12 cellular contexts compared by ENCODE assay signal in genomic region chr13:98581971-98582702, GRCh38. TPM values are rescaled to one million over a fixed set of nuclear protein-coding genes. Genes with fewer than 3 reads are reported as not detected.
DNase-seq lines count a peak whose midpoint lies in the region; ATAC-seq, FAIRE-seq and TF ChIP-seq lines count a peak whose summit lies in the region.
"Had no signal": no experiment of that assay in that cellular context is flagged by ENCODE, and none has a peak within 500 bp of the region (broad histone marks: within the 10 kb centered on the region; RNA-seq: fewer than 3 reads in every experiment).

No MANE protein-coding gene starts in this region.

- H3K4me3 ChIP-seq in Caco-2 (ENCODE audit: low read depth, low read length) = no peak overlapping the region
- no peak overlapping the region for H3K4me3 ChIP-seq in K562
- no peak overlapping the region for H3K4me3 ChIP-seq in naive thymus-derived CD4-positive, alpha-beta T cell (ENCODE audit: low read length)
- H3K4me3 ChIP-seq in kidney (ENCODE audit: low read length in 2 of 2) = no peak overlapping the region
- H3K4me3 ChIP-seq: heart left ventricle had no signal

- TF ChIP-seq POLR2A in K562 (conservative IDR thresholded peaks at IDR 0.05) = no peak

- peak overlapping the region; percentile 75 for H3K27ac Mint-ChIP-seq in Caco-2 (ENCODE audit: unreplicated experiment)
- peak overlapping the region in 5 of 9 donors; percentile 4 to 70 (median 22) for H3K27ac Mint-ChIP-seq in naive thymus-derived CD4-positive, alpha-beta T cell
- H3K27ac Mint-ChIP-seq: activated CD8-positive, alpha-beta memory T cell treated with anti-CD3 and anti-CD28 coated beads, Interleukin-2, amount 10 ng/mL, durations not matched to agents 7 days and 5 days had no signal

- H4K20me1 ChIP-seq in K562 (replicated peaks; ENCODE audit: control insufficient read depth, insufficient read depth, low read length) = no peaks in the 10 kb centered on the region

- in situ Hi-C loops in K562 (cut with MboI) = no loop called here

- H3K36me3 Mint-ChIP-seq in Caco-2 (ENCODE audit: insufficient read depth, unreplicated experiment) = peaks cover 13% of the 10 kb centered on the region
- H3K36me3 Mint-ChIP-seq in naive thymus-derived CD4-positive, alpha-beta T cell = peaks cover 0 to under 1% (median 0%) of the 10 kb centered on the region in 5 donors

- no peak overlapping the region for H3K9ac ChIP-seq in K562 (ENCODE audit: insufficient read depth in 1 of 2, low read depth in 2 of 2, low read length in 2 of 2)
- no peak overlapping the region for H3K9ac ChIP-seq in kidney (ENCODE audit: low read length in 2 of 2)

- peak overlapping the region; percentile 34 for H3K4me3 Mint-ChIP-seq in Caco-2 (ENCODE audit: unreplicated experiment)
- no peak overlapping the region for H3K4me3 Mint-ChIP-seq in naive thymus-derived CD4-positive, alpha-beta T cell
- H3K4me3 Mint-ChIP-seq: activated CD8-positive, alpha-beta memory T cell treated with anti-CD3 and anti-CD28 coated beads, Interleukin-2, amount 10 ng/mL, durations not matched to agents 7 days and 5 days had no signal

- no peaks in the 10 kb centered on the region for H3K9me1 ChIP-seq in K562 (ENCODE audit: control insufficient read depth, insufficient read depth, low read length)

- H3K4me1 ChIP-seq in Caco-2 (peaks cover 79% of the 10 kb centered on the region), K562 (replicated peaks in 1 of 2; ENCODE audit: control insufficient read depth in 2 of 2, insufficient read depth in 2 of 2, low read length in 2 of 2) (peaks cover 2 to 4% of the 10 kb centered on the region in 2 experiments; a peak in 4 of 5 replicates), kidney (ENCODE audit: control insufficient read depth in 1 of 2, insufficient read depth in 1 of 2, low read depth in 1 of 2, low read length in 2 of 2) (peaks cover 8 to 10% of the 10 kb centered on the region in 2 donors)
- H3K4me1 ChIP-seq in naive thymus-derived CD4-positive, alpha-beta T cell (ENCODE audit: control insufficient read depth in 2 of 2, insufficient read depth in 2 of 2, low read length in 2 of 2) = peaks cover 0 to 6% of the 10 kb centered on the region in 2 donors

- WGBS in K562 (ENCODE audit: insufficient coverage, low coverage, missing lambda C conversion rate) = 0% methylated on average over 2 of the region's 2 CpGs

- ATAC-seq in K562 (no peak), HG03354 (IDR thresholded peaks at IDR 0.05; ENCODE audit: poor library complexity, severe bottlenecking, unreplicated experiment) (no peak)
- no peak for ATAC-seq in naive thymus-derived CD4-positive, alpha-beta T cell
- ATAC-seq: activated CD8-positive, alpha-beta memory T cell treated with anti-CD3 and anti-CD28 coated beads, Interleukin-2, amount 10 ng/mL, durations not matched to agents 7 days and 5 days; heart left ventricle had no signal

- H3K27me3 Mint-ChIP-seq in Caco-2 (ENCODE audit: insufficient read depth, unreplicated experiment) = no peaks in the 10 kb centered on the region
- H3K27me3 Mint-ChIP-seq in naive thymus-derived CD4-positive, alpha-beta T cell = no peaks in the 10 kb centered on the region
- H3K27me3 Mint-ChIP-seq: activated CD8-positive, alpha-beta memory T cell treated with anti-CD3 and anti-CD28 coated beads, Interleukin-2, amount 10 ng/mL, durations not matched to agents 7 days and 5 days had no signal

- no peak overlapping the region for H3K27ac ChIP-seq in K562 (ENCODE audit: extremely low read depth, low read depth, low read length)
- no peak overlapping the region for H3K27ac ChIP-seq in naive thymus-derived CD4-positive, alpha-beta T cell (ENCODE audit: low read depth, low read length)
- no peak overlapping the region for H3K27ac ChIP-seq in kidney (ENCODE audit: low read depth in 2 of 2, low read length in 2 of 2)

- H3K36me3 ChIP-seq in Caco-2 (ENCODE audit: control insufficient read depth, insufficient read depth, low read length) (no peaks in the 10 kb centered on the region), K562 (ENCODE audit: control insufficient read depth, insufficient read depth, low read length) (no peaks in the 10 kb centered on the region), kidney (ENCODE audit: control insufficient read depth in 1 of 2, insufficient read depth in 2 of 2, low read length in 2 of 2) (no peaks in the 10 kb centered on the region)
- no peaks in the 10 kb centered on the region for H3K36me3 ChIP-seq in naive thymus-derived CD4-positive, alpha-beta T cell (ENCODE audit: control insufficient read depth in 2 of 3, insufficient read depth in 3 of 3, low read length in 3 of 3)
- H3K36me3 ChIP-seq: heart left ventricle had no signal

- H3K79me2 ChIP-seq in K562 (ENCODE audit: control insufficient read depth, insufficient read depth, low read length) = no peaks in the 10 kb centered on the region

- H3K27me3 ChIP-seq in Caco-2 (replicated peaks; ENCODE audit: control insufficient read depth, insufficient read depth, low read length) = no peaks in the 10 kb centered on the region
- H3K27me3 ChIP-seq in K562 (ENCODE audit: control insufficient read depth in 2 of 2, insufficient read depth in 2 of 2, low read length in 2 of 2) = no peaks in the 10 kb centered on the region
- no peaks in the 10 kb centered on the region for H3K27me3 ChIP-seq in naive thymus-derived CD4-positive, alpha-beta T cell (ENCODE audit: control insufficient read depth in 2 of 2, insufficient read depth in 2 of 2, low read length in 2 of 2)
- H3K27me3 ChIP-seq: heart left ventricle had no signal

- CTCF ChIA-PET in Caco-2 (lab: Charles Lee) = interaction anchor here (1.3 to 1.6 kb wide), 3 partner anchors 71 to 91 kb away, joined by 3 to 8 read pairs (median 6); no protein-coding TSS in a partner anchor
- CTCF ChIA-PET in K562 (lab: Yijun Ruan, JAX; ENCODE audit: low intra/inter-chr PET ratio) = no interaction called here
- CTCF ChIA-PET in naive thymus-derived CD4-positive, alpha-beta T cell (lab: Charles Lee) = interaction anchor here (0.5 to 1.2 kb wide), 4 partner anchors 18 to 132 kb away, joined by 3 to 5 read pairs (median 3); no protein-coding TSS in a partner anchor

- no peak for TF ChIP-seq RAD21 in K562 (CRISPR knock-in tag; conservative IDR thresholded peaks at IDR 0.05 in 1 of 2, IDR thresholded peaks at IDR 0.05 in 1 of 2)

- DNase-seq in Caco-2 (no peak), MV-4-11 (lab: John Stamatoyannopoulos, UW) (peak; percentile 30), K562 (ENCODE audit: extremely low read depth in 1 of 4, low spot score in 3 of 4) (no peak), occipital lobe (lab: John Stamatoyannopoulos, UW) (no peak), NOMO-1 treated with dmso at 0.1 percent for 144 hours (lab: John Stamatoyannopoulos, UW; ENCODE audit: unreplicated experiment) (no peak), kidney (no peak)
- no peak for DNase-seq in naive thymus-derived CD4-positive, alpha-beta T cell
- DNase-seq: activated CD8-positive, alpha-beta memory T cell treated with anti-CD3 and anti-CD28 coated beads, Interleukin-2, amount 10 ng/mL, durations not matched to agents 7 days and 5 days; heart left ventricle; NCI-H82; small intestine had no signal

- intact Hi-C loops in Caco-2 (cut with micrococcal nuclease; ENCODE audit: unreplicated experiment) (loop anchor here (2.0 kb wide), 1 partner anchor 17 kb away; no protein-coding TSS in a partner anchor), K562 (cut with micrococcal nuclease) (no loop called here), kidney (cut with DNase I) (no loop called here)
- intact Hi-C loops in naive thymus-derived CD4-positive, alpha-beta T cell (cut with micrococcal nuclease) = no loop called here

- POLR2A ChIA-PET in Caco-2 (lab: Charles Lee) = no interaction called here
- POLR2A ChIA-PET in K562 (lab: Yijun Ruan, JAX) = interaction anchor here (0.6 kb wide), 1 partner anchor 23 kb away, joined by 3 read pairs; no protein-coding TSS in a partner anchor
- POLR2A ChIA-PET in naive thymus-derived CD4-positive, alpha-beta T cell (lab: Charles Lee) = interaction anchor here (0.9 kb wide), 1 partner anchor 37 kb away, joined by 4 read pairs; no protein-coding TSS in a partner anchor

- FAIRE-seq in K562 (lab: Jason Lieb, UNC) = no peak
- FAIRE-seq in kidney (lab: Jason Lieb, UNC) = no peak
- FAIRE-seq: small intestine had no signal

- no peaks in the 10 kb centered on the region for H3K9me3 Mint-ChIP-seq in Caco-2 (ENCODE audit: unreplicated experiment)
- H3K9me3 Mint-ChIP-seq in naive thymus-derived CD4-positive, alpha-beta T cell = peaks cover 0 to 1% (median 0%) of the 10 kb centered on the region in 11 donors

- no peaks in the 10 kb centered on the region for H3K9me3 ChIP-seq in Caco-2
- H3K9me3 ChIP-seq in K562 (replicated peaks; ENCODE audit: control insufficient read depth, insufficient read depth, low read depth, low read length) = no peaks in the 10 kb centered on the region
- H3K9me3 ChIP-seq in naive thymus-derived CD4-positive, alpha-beta T cell (ENCODE audit: control insufficient read depth in 2 of 3, low read length in 3 of 3) = no peaks in the 10 kb centered on the region
- H3K9me3 ChIP-seq in kidney (ENCODE audit: control insufficient read depth in 1 of 2, low read length in 2 of 2) = no peaks in the 10 kb centered on the region
- H3K9me3 ChIP-seq: heart left ventricle had no signal

- no peak overlapping the region for H2AFZ ChIP-seq in K562 (ENCODE audit: low read depth, low read length)

- no peak for TF ChIP-seq CTCF in Caco-2 (IDR thresholded peaks at IDR 0.05; ENCODE audit: insufficient read depth in 1 of 2, low read depth in 1 of 2, low read length in 1 of 2, severe bottlenecking in 1 of 2, unreplicated experiment in 1 of 2)
- no peak for TF ChIP-seq CTCF in K562 (IDR thresholded peaks at IDR 0.05 in 2 of 3, conservative IDR thresholded peaks at IDR 0.05 in 1 of 3; ENCODE audit: insufficient read depth in 2 of 3, low read depth in 1 of 3, low read length in 3 of 3)
- no peak for TF ChIP-seq CTCF in kidney (IDR thresholded peaks at IDR 0.05; ENCODE audit: borderline replicate concordance, extremely low read depth, insufficient read depth)

- no peak overlapping the region for H3K4me2 ChIP-seq in K562 (ENCODE audit: insufficient read depth, low read length)

- BruUV-seq in Caco-2 (replicated peaks; lab: Mats Ljungman, UMichigan) = no TSS peak
- BruUV-seq in K562 (replicated peaks; lab: Mats Ljungman, UMichigan) = no TSS peak

- peaks cover 59% of the 10 kb centered on the region for H3K4me1 Mint-ChIP-seq in Caco-2 (ENCODE audit: low read depth, unreplicated experiment)
- H3K4me1 Mint-ChIP-seq in naive thymus-derived CD4-positive, alpha-beta T cell = peaks cover 0 to 18% (median 8%) of the 10 kb centered on the region in 7 donors

- no peak for TF ChIP-seq EP300 in K562 (IDR thresholded peaks at IDR 0.05; ENCODE audit: low read length)

RNA-seq across cellular contexts. Expression of gene STK24, which starts 5.2 kb away (rescaled TPM):
- 244 and 253 TPM in 2 replicates for total RNA-seq in Caco-2 (2022)
- 26.2 and 51.3 TPM in 2 replicates for total RNA-seq in K562 (2011; cell fraction: chromatin; rRNA removed; ENCODE audit: low replicate concordance)
- 14.5 and 15.4 TPM in 2 replicates for total RNA-seq in K562 (2011; cell fraction: nucleolus; rRNA removed)
- total RNA-seq in K562 (2011; cell fraction: nucleoplasm; rRNA removed) = 25.6 and 40.1 TPM in 2 replicates
- total RNA-seq in K562 (2014; rRNA removed) = 26.0 and 29.1 TPM in 2 replicates
- 44.1 and 50.8 TPM in 2 replicates for total RNA-seq in K562 (2014; rRNA removed; fragmentation: Illumina TruSeq; extraction: Trizol)
- total RNA-seq in K562 (2015; rRNA removed; fragmentation: Illumina TruSeq; extraction: Trizol) = 40.2 and 42.6 TPM in 2 replicates
- total RNA-seq in K562 (2021) = 46.8 and 57.6 TPM in 2 replicates
- polyA plus RNA-seq in K562 (2011; rRNA removed) = 21.4 and 25.5 TPM in 2 replicates
- polyA plus RNA-seq in K562 (2011; cell fraction: cytosol; rRNA removed) = 14.8 and 23.6 TPM in 2 replicates
- 26.9 and 31.8 TPM in 2 replicates for polyA plus RNA-seq in K562 (2011; cell fraction: nucleus; rRNA removed)
- 39.0 and 50.4 TPM in 2 replicates for polyA plus RNA-seq in K562 (2012)
- 69.9 and 78.4 TPM in 2 replicates for polyA plus RNA-seq in K562 (2014; fragmentation: Illumina TruSeq; extraction: Trizol)
- 1 to 10 TPM; 3.8 to 5.9 TPM for polyA plus RNA-seq in K562 (2014; fragmentation: Nextera tagmentation; extraction: Ambion mirVana)
- 28.2 and 29.6 TPM in 2 replicates for polyA plus RNA-seq in K562 (2014; rRNA removed)
- polyA minus RNA-seq in K562 (2011; rRNA and poly(A)+ RNA removed) = 19.6 and 23.0 TPM in 2 replicates
- polyA minus RNA-seq in K562 (2011; cell fraction: cytosol; rRNA and poly(A)+ RNA removed) = 16.8 and 18.7 TPM in 2 replicates
- polyA minus RNA-seq in K562 (2011; cell fraction: nucleus; rRNA and poly(A)+ RNA removed) = 11.0 and 12.4 TPM in 2 replicates
- total RNA-seq in naive thymus-derived CD4-positive, alpha-beta T cell = 100 to 1,000 TPM in 3 of 5 experiments, 10 to 100 TPM in 2; 90.1 to 148 (median 121) TPM
- 10 to 100 TPM; 29.8 to 44.4 TPM for polyA plus RNA-seq in naive thymus-derived CD4-positive, alpha-beta T cell
- total RNA-seq in occipital lobe = 32.8 TPM
- total RNA-seq in kidney = 122 TPM
- polyA plus RNA-seq in kidney (ENCODE audit: insufficient read depth, low read depth, low replicate concordance) = 56.7 TPM
